ENCODE assay signal across 18 cellular contexts in the genomic region with DNA sequence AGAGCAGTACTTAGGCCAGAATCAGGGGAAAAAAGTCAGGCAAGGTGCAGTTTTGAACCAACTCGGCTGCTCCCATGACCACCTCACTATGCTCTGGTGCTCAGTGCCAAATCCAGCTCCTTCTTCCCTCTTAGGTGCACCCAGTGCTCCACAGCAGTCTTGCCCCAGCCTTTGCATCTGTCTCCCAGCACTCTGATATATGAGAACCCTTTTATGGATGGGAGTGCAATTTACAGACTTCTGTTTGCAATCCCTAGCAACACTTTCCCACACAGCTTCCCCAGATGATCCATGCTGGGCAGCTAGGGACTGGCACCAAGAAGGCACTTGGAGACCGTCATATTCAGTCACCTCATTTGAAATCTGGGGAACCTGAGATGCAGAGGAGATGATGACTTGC.
DNase-seq lines count a peak whose midpoint lies in the region; ATAC-seq, FAIRE-seq and TF ChIP-seq lines count a peak whose summit lies in the region.
"Had no signal": no experiment of that assay in that cellular context is flagged by ENCODE, and none has a peak within 500 bp of the region (broad histone marks: within the 10 kb centered on the region; RNA-seq: fewer than 3 reads in every experiment).

No MANE protein-coding gene starts in this region.

- ATAC-seq in HG03039 (IDR thresholded peaks at IDR 0.05; ENCODE audit: unreplicated experiment) = no peak
- ATAC-seq: CD8-positive, alpha-beta T cell; HCT116 had no signal

- TF ChIP-seq CTCF in vagina (IDR thresholded peaks at IDR 0.05) (no peak), testis (IDR thresholded peaks at IDR 0.05) (no peak)

- H3K27me3 ChIP-seq in vagina (no peaks in the 10 kb centered on the region), testis (no peaks in the 10 kb centered on the region), GM23248 (replicated peaks; ENCODE audit: insufficient read depth) (no peaks in the 10 kb centered on the region)

- H3K9me3 ChIP-seq in vagina (no peaks in the 10 kb centered on the region), testis (no peaks in the 10 kb centered on the region), GM23248 (ENCODE audit: low read depth) (no peaks in the 10 kb centered on the region)

- H2AFZ ChIP-seq in GM23248 = no peak overlapping the region

- no peak overlapping the region for H3K9ac ChIP-seq in GM23248

- 64 to 91% methylated on average over 2 of the region's 2 CpGs for WGBS in testis, 2 donors
- WGBS in GM23248 (ENCODE audit: low coverage in 1 of 2, low lambda C conversion rate in 2 of 2, missing lambda C conversion rate in 2 of 2), 2 experiments = 11 to 13% methylated on average over 2 of the region's 2 CpGs

- H3K27ac ChIP-seq in vagina = no peak overlapping the region
- H3K27ac ChIP-seq in testis = no peak overlapping the region
- H3K27ac ChIP-seq in GM23248 = no peak overlapping the region
- H3K27ac ChIP-seq: 22Rv1, HL-60 had no signal

- intact Hi-C loops in vagina (cut with DNase I) = no loop called here
- intact Hi-C loops in testis (cut with DNase I; ENCODE audit: low total_unique reads) = no loop called here

- H3K4me3 ChIP-seq in vagina (no peak overlapping the region), testis (no peak overlapping the region), GM23248 (no peak overlapping the region)

- no peaks in the 10 kb centered on the region for H4K20me1 ChIP-seq in GM23248 (ENCODE audit: insufficient read depth)

- TF ChIP-seq POLR2A in vagina (IDR thresholded peaks at IDR 0.05) (no peak), testis (IDR thresholded peaks at IDR 0.05) (no peak)

- DNase-seq in DMS153 (lab: John Stamatoyannopoulos, UW) = peak; percentile 2
- no peak for DNase-seq in DMS153 treated with DMSO at 0.1 percent for 48 hours (lab: John Stamatoyannopoulos, UW; ENCODE audit: unreplicated experiment)
- peak; percentile 79 for DNase-seq in NCI-H82 treated with DMSO at 0.1 percent for 48 hours (lab: John Stamatoyannopoulos, UW; ENCODE audit: unreplicated experiment)
- DNase-seq in vagina (ENCODE audit: extremely low spot score in 2 of 2) = peak; percentile 18 to 64
- no peak for DNase-seq in testis
- DNase-seq in GM23248 = no peak
- DNase-seq: CD8-positive, alpha-beta T cell; COR-L47; DMS79 had no signal

- no peak overlapping the region for H3K4me2 ChIP-seq in GM23248 (ENCODE audit: unreplicated experiment)

- H3F3A ChIP-seq in GM23248 (ENCODE audit: insufficient read depth) = no peaks in the 10 kb centered on the region

- no peaks in the 10 kb centered on the region for H3K36me3 ChIP-seq in vagina
- no peaks in the 10 kb centered on the region for H3K36me3 ChIP-seq in testis (ENCODE audit: low read depth, missing control alignments)
- no peaks in the 10 kb centered on the region for H3K36me3 ChIP-seq in GM23248 (ENCODE audit: low read depth)

- H3K79me2 ChIP-seq in GM23248 (ENCODE audit: insufficient read depth) = no peaks in the 10 kb centered on the region

- in situ Hi-C loops in GM23248 (cut with MboI) = no loop called here

- peaks cover 14% of the 10 kb centered on the region for H3K4me1 ChIP-seq in vagina
- no peaks in the 10 kb centered on the region for H3K4me1 ChIP-seq in testis
- H3K4me1 ChIP-seq in GM23248 (ENCODE audit: insufficient read depth) = no peaks in the 10 kb centered on the region

- peak; percentile 5 for FAIRE-seq in islet of Langerhans (lab: Jason Lieb, UNC)
- FAIRE-seq: D721Med, GM12892, GM19239, H54 had no signal

- H3K9me2 ChIP-seq in GM23248 (ENCODE audit: insufficient read depth) = no peaks in the 10 kb centered on the region

Comparison
In these comparisons a context has a peak if more than half of its experiments do, and no peak if none do; other contexts are left out.
1. DNase-seq: peak in DMS153 (single experiment), NCI-H82 treated with DMSO at 0.1 percent for 48 hours (single experiment) and vagina (2 of 2); none in DMS153 treated with DMSO at 0.1 percent for 48 hours (single experiment), testis (single experiment) and GM23248 (single experiment).